8 cellular contexts compared by ENCODE assay signal in genomic region chr6:41505084-41506049, GRCh38. TPM values are rescaled to one million over a fixed set of nuclear protein-coding genes. Genes with fewer than 3 reads are reported as not detected.
DNase-seq lines count a peak whose midpoint lies in the region; ATAC-seq and TF ChIP-seq lines count a peak whose summit lies in the region.

No MANE protein-coding gene starts in this region.

- no peak overlapping the region for H3K27ac Mint-ChIP-seq in activated T-cell treated with anti-CD3 and anti-CD28 coated beads, Interleukin-2, amount 50 U/mL, for 24 hours

- H3K27ac ChIP-seq in HUES48 (ENCODE audit: low read depth, low read length) (no peak overlapping the region), adrenal gland (peak overlapping the region in 2 of 5 donors; percentile 35 to 82), hepatocyte (peak overlapping the region; percentile 97), rectal smooth muscle tissue (ENCODE audit: low read depth, low read length) (peak overlapping the region; percentile 63)

- peak overlapping the region; percentile 24 for H2AFZ ChIP-seq in hepatocyte

- H3K9me2 ChIP-seq in hepatocyte (replicated peaks; ENCODE audit: insufficient read depth), result no peaks in the 10 kb centered on the region

- no peak for TF ChIP-seq POLR2A in adrenal gland (IDR thresholded peaks at IDR 0.05)

- DNase-seq in activated T-cell treated with anti-CD3 and anti-CD28 coated beads, Interleukin-2, amount 50 U/mL, for 24 hours, result peak; percentile 47
- DNase-seq in activated T-cell treated with anti-CD3 and anti-CD28 coated beads for 4 hours (no peak), adrenal gland (peak; percentile 35 to 79 (median 60)), hepatocyte (ENCODE audit: low spot score) (peak; percentile 91), cerebellar nuclear complex (lab: John Stamatoyannopoulos, UW) (no peak)

- peaks cover 19% of the 10 kb centered on the region for H3K4me1 Mint-ChIP-seq in activated T-cell treated with anti-CD3 and anti-CD28 coated beads, Interleukin-2, amount 50 U/mL, for 24 hours (ENCODE audit: low read depth)

- intact Hi-C loops in adrenal gland (cut with DNase I), result no loop called here

- H3K79me2 ChIP-seq in hepatocyte, result no peaks in the 10 kb centered on the region

- H3K4me2 ChIP-seq in hepatocyte, result peak overlapping the region; percentile 93

- no peaks in the 10 kb centered on the region for H3K36me3 Mint-ChIP-seq in activated T-cell treated with anti-CD3 and anti-CD28 coated beads, Interleukin-2, amount 50 U/mL, for 24 hours (ENCODE audit: low read depth)

- H3K36me3 ChIP-seq in HUES48 (ENCODE audit: control insufficient read depth, insufficient read depth, low read length) (no peaks in the 10 kb centered on the region), adrenal gland (replicated peaks in 1 of 2) (no peaks in the 10 kb centered on the region), hepatocyte (replicated peaks; ENCODE audit: insufficient read depth, low read depth) (no peaks in the 10 kb centered on the region), rectal smooth muscle tissue (ENCODE audit: control insufficient read depth, insufficient read depth, low read length) (no peaks in the 10 kb centered on the region)

- H3K4me1 ChIP-seq in HUES48 (ENCODE audit: control insufficient read depth, insufficient read depth, low read length) (peaks cover 25% of the 10 kb centered on the region), adrenal gland (replicated peaks in 1 of 2) (peaks cover 0 to 18% of the 10 kb centered on the region in 2 donors), hepatocyte (ENCODE audit: insufficient read depth) (peaks cover 51% of the 10 kb centered on the region), rectal smooth muscle tissue (ENCODE audit: control insufficient read depth, insufficient read depth, low read length) (peaks cover 12% of the 10 kb centered on the region)

- H3K9me3 ChIP-seq in HUES48 (ENCODE audit: control insufficient read depth, insufficient read depth, low read length) (no peaks in the 10 kb centered on the region), adrenal gland (replicated peaks in 1 of 3) (no peaks in the 10 kb centered on the region), hepatocyte (ENCODE audit: low read depth) (no peaks in the 10 kb centered on the region)

- ATAC-seq in HG03139 (IDR thresholded peaks at IDR 0.05; ENCODE audit: unreplicated experiment), result no peak

- 7 to 16% (median 8%) methylated on average over 24 to 62 of the region's 62 CpGs for WGBS in adrenal gland, 4 donors
- 9% methylated on average over 60 of the region's 62 CpGs for WGBS in hepatocyte (ENCODE audit: low lambda C conversion rate, missing lambda C conversion rate)

- TF ChIP-seq CTCF in adrenal gland (IDR thresholded peaks at IDR 0.05), result no peak
- no peak for TF ChIP-seq CTCF in hepatocyte (IDR thresholded peaks at IDR 0.05; ENCODE audit: poor library complexity)

- peak overlapping the region; percentile 42 for H3K4me3 Mint-ChIP-seq in activated T-cell treated with anti-CD3 and anti-CD28 coated beads, Interleukin-2, amount 50 U/mL, for 24 hours

- peaks cover 58% of the 10 kb centered on the region for H3K27me3 Mint-ChIP-seq in activated T-cell treated with anti-CD3 and anti-CD28 coated beads, Interleukin-2, amount 50 U/mL, for 24 hours

- H3K9ac ChIP-seq in HUES48 (ENCODE audit: low read depth, low read length) (no peak overlapping the region), rectal smooth muscle tissue (ENCODE audit: low read length) (peak overlapping the region; percentile 14)

- H3K27me3 ChIP-seq in HUES48 (ENCODE audit: control insufficient read depth, insufficient read depth, low read length), result peaks cover 91% of the 10 kb centered on the region
- H3K27me3 ChIP-seq in adrenal gland, result peaks cover 9% of the 10 kb centered on the region
- H3K27me3 ChIP-seq in hepatocyte, result no peaks in the 10 kb centered on the region
- H3K27me3 ChIP-seq in rectal smooth muscle tissue (ENCODE audit: control insufficient read depth, insufficient read depth, low read length), result peaks cover 2% of the 10 kb centered on the region

- H4K20me1 ChIP-seq in hepatocyte (ENCODE audit: insufficient read depth, poor library complexity, severe bottlenecking), result no peaks in the 10 kb centered on the region

- no peaks in the 10 kb centered on the region for H3K9me3 Mint-ChIP-seq in activated T-cell treated with anti-CD3 and anti-CD28 coated beads, Interleukin-2, amount 50 U/mL, for 24 hours

- H3K4me3 ChIP-seq in HUES48 (ENCODE audit: low read depth, low read length), result peak overlapping the region; percentile 49
- peak overlapping the region in 1 of 4 donors; percentile 41 for H3K4me3 ChIP-seq in adrenal gland
- no peak overlapping the region for H3K4me3 ChIP-seq in hepatocyte
- peak overlapping the region; percentile 47 for H3K4me3 ChIP-seq in rectal smooth muscle tissue (ENCODE audit: low read length)

RNA-seq across cellular contexts. Expression of gene FOXP4, which starts 40.8 kb away (rescaled TPM):
- total RNA-seq in adrenal gland (10 to 100 TPM in 5 of 8 donors, 1 to 10 TPM in 3; 6.8 to 17.3 (median 13.2) TPM), hepatocyte (18.0 and 24.3 TPM in 2 replicates)
- polyA plus RNA-seq in adrenal gland (10 to 100 TPM in 2 of 3 donors, 1 to 10 TPM in 1; 3.7 to 18.2 (median 10.0) TPM), hepatocyte (79.9 and 87.8 TPM in 2 replicates)

Comparison
In these comparisons a context has a peak if more than half of its experiments do, and no peak if none do; other contexts are left out.
1. DNase-seq: peak in activated T-cell treated with anti-CD3 and anti-CD28 coated beads, Interleukin-2, amount 50 U/mL, for 24 hours (single experiment), adrenal gland (7 of 7) and hepatocyte (single experiment); none in activated T-cell treated with anti-CD3 and anti-CD28 coated beads for 4 hours (single experiment) and cerebellar nuclear complex (0 of 2).